ENCODE assay signal across 8 cellular contexts in genomic region chr2:216012133-216012829, GRCh38. TPM values are rescaled to one million over a fixed set of nuclear protein-coding genes. Genes with fewer than 3 reads are reported as not detected.
A peak's percentile ranks its signal among the peaks of the same experiment; 100 is the strongest.
DNase-seq lines count a peak whose midpoint lies in the region; ATAC-seq and TF ChIP-seq lines count a peak whose summit lies in the region.

No MANE protein-coding gene starts in this region.

- DNase-seq in DMS53 (lab: John Stamatoyannopoulos, UW) (peak; percentile 32), DMS53 treated with DMSO at 0.1 percent for 48 hours (lab: John Stamatoyannopoulos, UW; ENCODE audit: unreplicated experiment) (no peak), OCI-M1 (lab: John Stamatoyannopoulos, UW) (peak; percentile 26), endodermal cell (peak; percentile 41), neural progenitor cell (ENCODE audit: low spot score) (no peak), mesenteric fat pad (ENCODE audit: low spot score) (no peak), NCI-H1694 (lab: John Stamatoyannopoulos, UW) (no peak)

- H3K9ac ChIP-seq in endodermal cell (ENCODE audit: extremely low read depth, low read length, poor library complexity, severe bottlenecking): peak overlapping the region; percentile 79
- peak overlapping the region; percentile 47 for H3K9ac ChIP-seq in neural progenitor cell

- no peak overlapping the region for H3K27ac ChIP-seq in endodermal cell (ENCODE audit: low read depth, low read length)
- H3K27ac ChIP-seq in neural progenitor cell: no peak overlapping the region

- peaks cover 38% of the 10 kb centered on the region for H3K79me2 ChIP-seq in neural progenitor cell (ENCODE audit: low read depth)

- H3K27ac Mint-ChIP-seq in endodermal cell (peak overlapping the region; percentile 90), neural progenitor cell (no peak overlapping the region)

- H3K9me3 ChIP-seq in endodermal cell (ENCODE audit: control insufficient read depth, low read length) (no peaks in the 10 kb centered on the region), neural progenitor cell (ENCODE audit: low read depth) (no peaks in the 10 kb centered on the region)

- peak overlapping the region; percentile 88 for H2AFZ ChIP-seq in neural progenitor cell (replicated peaks)

- H3K4me2 ChIP-seq in neural progenitor cell: peak overlapping the region; percentile 92

- no peaks in the 10 kb centered on the region for H3K27me3 ChIP-seq in endodermal cell (ENCODE audit: control insufficient read depth, insufficient read depth, low read length, poor library complexity, severe bottlenecking)
- no peaks in the 10 kb centered on the region for H3K27me3 ChIP-seq in neural progenitor cell

- H3K4me1 ChIP-seq in endodermal cell (ENCODE audit: control insufficient read depth, insufficient read depth, low read length) (no peaks in the 10 kb centered on the region), neural progenitor cell (peaks cover 13% of the 10 kb centered on the region)

- H3K9me3 Mint-ChIP-seq in endodermal cell (no peaks in the 10 kb centered on the region), neural progenitor cell (no peaks in the 10 kb centered on the region)

- TF ChIP-seq CTCF in endodermal cell (conservative IDR thresholded peaks at IDR 0.05) (peak; percentile 43), neural progenitor cell (IDR thresholded peaks at IDR 0.05) (no peak)

- H3F3A ChIP-seq in neural progenitor cell (ENCODE audit: low read depth): no peaks in the 10 kb centered on the region

- H3K4me1 Mint-ChIP-seq in endodermal cell: peaks cover 10% of the 10 kb centered on the region
- peaks cover 15% of the 10 kb centered on the region for H3K4me1 Mint-ChIP-seq in neural progenitor cell

- H3K27me3 Mint-ChIP-seq in endodermal cell (ENCODE audit: insufficient read depth) (no peaks in the 10 kb centered on the region), neural progenitor cell (ENCODE audit: insufficient read depth, low read depth) (no peaks in the 10 kb centered on the region)

- no peaks in the 10 kb centered on the region for H3K36me3 ChIP-seq in endodermal cell (ENCODE audit: control insufficient read depth, insufficient read depth, low read length)
- no peaks in the 10 kb centered on the region for H3K36me3 ChIP-seq in neural progenitor cell

- peak overlapping the region; percentile 93 for H3K4me3 ChIP-seq in endodermal cell (ENCODE audit: low read length)
- H3K4me3 ChIP-seq in neural progenitor cell: peak overlapping the region; percentile 92

- no peak for ATAC-seq in HG03571 (IDR thresholded peaks at IDR 0.05; ENCODE audit: unreplicated experiment)

- H3K4me3 Mint-ChIP-seq in endodermal cell (peak overlapping the region; percentile 83), neural progenitor cell (peak overlapping the region; percentile 89)

- H4K20me1 ChIP-seq in neural progenitor cell (ENCODE audit: low read depth): no peaks in the 10 kb centered on the region

- WGBS in endodermal cell (ENCODE audit: insufficient coverage in 1 of 2, insufficient read length in 1 of 2), 2 experiments: 61 to 71% methylated on average over 4 to 6 of the region's 6 CpGs

- peaks cover 2% of the 10 kb centered on the region for H3K36me3 Mint-ChIP-seq in endodermal cell (ENCODE audit: low read depth)
- H3K36me3 Mint-ChIP-seq in neural progenitor cell: no peaks in the 10 kb centered on the region

RNA-seq across cellular contexts. Expression of gene MREG, which starts 1.1 kb away (rescaled TPM):
- total RNA-seq in endodermal cell (10 to 100 TPM; 13.0 to 17.8 TPM), neural progenitor cell (ENCODE audit: low replicate concordance) (11.0 and 19.1 TPM in 2 replicates), mesenteric fat pad (5.7 TPM)
- polyA plus RNA-seq in endodermal cell (2013, experiment 1 of 2): 7.7 TPM
- 8.6 TPM for polyA plus RNA-seq in endodermal cell (2013, experiment 2 of 2)

Comparison
In these comparisons a context has a peak if more than half of its experiments do, and no peak if none do; other contexts are left out.
1. DNase-seq: peak in DMS53 (single experiment), OCI-M1 (single experiment) and endodermal cell (single experiment); none in DMS53 treated with DMSO at 0.1 percent for 48 hours (single experiment), neural progenitor cell (single experiment), mesenteric fat pad (single experiment) and NCI-H1694 (single experiment).